10 cellular contexts compared by ENCODE assay signal in the genomic region with DNA sequence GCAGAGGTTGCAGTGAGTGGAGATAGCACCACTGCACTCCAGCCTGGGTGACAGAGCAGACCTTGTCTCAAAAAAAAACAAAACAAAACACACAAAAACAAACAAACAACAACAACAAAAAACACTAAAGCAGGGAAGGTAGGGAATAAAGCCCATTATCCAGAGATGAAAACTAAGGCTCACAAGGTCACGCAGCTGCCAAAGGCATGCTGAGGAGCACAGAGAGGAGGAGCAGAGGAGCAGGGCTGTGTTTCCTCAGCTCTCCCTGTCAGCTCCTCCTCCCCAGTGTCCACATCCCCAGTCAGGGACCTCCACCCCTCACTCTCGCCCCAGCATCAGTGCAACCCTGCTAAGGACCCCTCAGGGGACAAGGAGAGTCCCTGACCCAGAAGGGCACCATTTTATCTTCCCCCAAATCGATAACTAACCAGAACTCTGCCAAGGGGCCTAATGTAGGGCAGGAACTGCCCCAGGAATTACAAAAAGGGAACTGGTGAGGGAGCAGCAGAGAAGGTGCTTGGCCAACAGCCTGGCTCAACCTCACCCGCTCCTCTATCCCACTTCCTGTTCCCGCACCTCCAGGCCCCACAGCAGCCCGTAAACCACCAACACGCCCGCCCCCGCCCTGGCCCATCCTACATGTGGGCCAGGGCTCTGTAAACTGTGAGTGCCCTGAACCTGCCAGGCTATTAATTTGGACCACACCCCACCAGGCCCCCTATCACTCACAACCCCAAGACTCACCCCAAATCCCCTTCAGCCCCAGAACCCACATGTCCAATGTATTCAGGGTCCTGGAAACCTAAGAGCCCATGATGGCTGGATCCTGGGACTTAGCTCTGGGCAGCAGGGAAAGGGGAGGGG. TPM values are rescaled to one million over a fixed set of nuclear protein-coding genes. Genes with fewer than 3 reads are reported as not detected.
DNase-seq lines count a peak whose midpoint lies in the region; ATAC-seq and TF ChIP-seq lines count a peak whose summit lies in the region.
"Had no signal": no experiment of that assay in that cellular context is flagged by ENCODE, and none has a peak within 500 bp of the region (broad histone marks: within the 10 kb centered on the region; RNA-seq: fewer than 3 reads in every experiment).

No MANE protein-coding gene starts in this region.

- no peak for TF ChIP-seq RAD21 in SK-N-SH (IDR thresholded peaks at IDR 0.05; ENCODE audit: low read length)

- no peak for TF ChIP-seq POLR2A in stomach (IDR thresholded peaks at IDR 0.05)

- H3K9me3 ChIP-seq in SK-N-SH (no peaks in the 10 kb centered on the region), stomach (no peaks in the 10 kb centered on the region)

- peaks cover 19% of the 10 kb centered on the region; the same call in 1 of the 2 replicates for H3K79me2 ChIP-seq in SK-N-SH (ENCODE audit: insufficient read depth)

- no peaks in the 10 kb centered on the region for H3K27me3 Mint-ChIP-seq in HFFc6 (ENCODE audit: insufficient read depth)

- H3K4me1 Mint-ChIP-seq in HFFc6 (ENCODE audit: low read depth) = peaks cover 65% of the 10 kb centered on the region

- CTCF ChIA-PET in SK-N-SH (lab: Yijun Ruan, JAX) = interaction anchor here (1.2 kb wide), 2 partner anchors 21 to 144 kb away, joined by 3 read pairs; no protein-coding TSS in a partner anchor

- intact Hi-C loops in stomach (cut with DNase I; ENCODE audit: low total_unique reads) = no loop called here

- no peak for ATAC-seq in HG03439 (IDR thresholded peaks at IDR 0.05; ENCODE audit: unreplicated experiment)
- no peak for ATAC-seq in GM19452 (IDR thresholded peaks at IDR 0.05; ENCODE audit: unreplicated experiment)
- no peak for ATAC-seq in HG03139 (IDR thresholded peaks at IDR 0.05; ENCODE audit: unreplicated experiment)

- no peak for TF ChIP-seq CTCF in HFFc6 (IDR thresholded peaks at IDR 0.05)
- no peak for TF ChIP-seq CTCF in SK-N-SH (IDR thresholded peaks at IDR 0.05)
- no peak for TF ChIP-seq CTCF in stomach (IDR thresholded peaks at IDR 0.05)

- peaks cover 6% of the 10 kb centered on the region; the same call in 1 of the 2 replicates for H3K36me3 Mint-ChIP-seq in HFFc6 (ENCODE audit: low read depth)
- H3K36me3 Mint-ChIP-seq: naive B cell had no signal

- peak; percentile 38 for DNase-seq in HFFc6
- DNase-seq in SK-N-SH = peak; percentile 74
- peak; percentile 69 for DNase-seq in hepatic stellate cell (ENCODE audit: low spot score)
- peak; percentile 64 for DNase-seq in stomach
- no peak for DNase-seq in DMS53 (lab: John Stamatoyannopoulos, UW)
- DNase-seq: naive B cell, NCI-H2107 had no signal

- H2AFZ ChIP-seq in SK-N-SH (ENCODE audit: low read depth) = no peak overlapping the region

- peak in 1 of 2 experiments; percentile 23; a peak in 1 of 4 replicates for TF ChIP-seq EP300 in SK-N-SH (IDR thresholded peaks at IDR 0.05; ENCODE audit: borderline replicate concordance in 1 of 2, low read depth in 1 of 2, low read length in 1 of 2)
- TF ChIP-seq EP300 in stomach (IDR thresholded peaks at IDR 0.05) = no peak

- peaks cover 10% of the 10 kb centered on the region; the same call in 1 of the 2 replicates for H4K20me1 ChIP-seq in SK-N-SH (ENCODE audit: insufficient read depth)

- H3K27me3 ChIP-seq in SK-N-SH (ENCODE audit: insufficient read depth) (no peaks in the 10 kb centered on the region), stomach (no peaks in the 10 kb centered on the region)

- POLR2A ChIA-PET in SK-N-SH (lab: Yijun Ruan, JAX) = interaction anchor here (0.5 to 1.1 kb wide), 2 partner anchors 9 to 14 kb away, joined by 3 read pairs; partner anchors contain the start of gene TEAD3

- H3K27ac ChIP-seq in SK-N-SH (ENCODE audit: low read depth in 2 of 2, low read length in 1 of 2) (peak overlapping the region in 1 of 2 experiments; percentile 18; a peak in 1 of 4 replicates), stomach (peak overlapping the region; percentile 71 to 98 (median 89))

- H3F3A ChIP-seq in SK-N-SH (replicated peaks; ENCODE audit: insufficient read depth) = peaks cover 2% of the 10 kb centered on the region

- no peaks in the 10 kb centered on the region for H3K9me3 Mint-ChIP-seq in HFFc6
- H3K9me3 Mint-ChIP-seq: naive B cell had no signal

- H3K4me3 Mint-ChIP-seq in HFFc6 = peak overlapping the region; percentile 52

- H3K4me3 ChIP-seq in SK-N-SH (ENCODE audit: low read depth in 2 of 2, low read length in 1 of 2) = no peak overlapping the region
- peak overlapping the region in 1 of 4 donors; percentile 13 for H3K4me3 ChIP-seq in stomach

- no peak overlapping the region for H3K4me2 ChIP-seq in SK-N-SH

- H3K4me1 ChIP-seq in SK-N-SH (ENCODE audit: control insufficient read depth in 1 of 2, insufficient read depth in 2 of 2, low read depth in 1 of 2, low read length in 1 of 2) (peaks cover 31 to 35% of the 10 kb centered on the region in 2 experiments; a peak in 2 of 4 replicates), stomach (peaks cover 68 to 100% (median 80%) of the 10 kb centered on the region in 4 donors)

- peak overlapping the region; percentile 83 for H3K27ac Mint-ChIP-seq in HFFc6

- no peak overlapping the region for H3K9ac ChIP-seq in SK-N-SH

- no peaks in the 10 kb centered on the region for H3K9me2 ChIP-seq in SK-N-SH

- WGBS in SK-N-SH (ENCODE audit: low lambda C conversion rate) = 58% methylated on average over 9 of the region's 9 CpGs
- WGBS in stomach, 5 donors = 20 to 31% (median 26%) methylated on average over 8 to 9 of the region's 9 CpGs

- H3K36me3 ChIP-seq in SK-N-SH (replicated peaks in 1 of 2; ENCODE audit: control insufficient read depth in 1 of 2, insufficient read depth in 2 of 2, low read length in 1 of 2) (no peaks in the 10 kb centered on the region), stomach (peaks cover 0 to 20% (median 17%) of the 10 kb centered on the region in 4 donors)

TF ChIP-seq in SK-N-SH, 30 proteins besides CTCF, POLR2A, EP300 and RAD21:
- TF ChIP-seq GATA2 (CRISPR knock-in tag; IDR thresholded peaks at IDR 0.05) = no peak
- no peak for TF ChIP-seq IRF3 (IDR thresholded peaks at IDR 0.05; ENCODE audit: low read depth, low read length)
- TF ChIP-seq PBX3 (IDR thresholded peaks at IDR 0.05) = no peak
- no peak for TF ChIP-seq SIN3A (IDR thresholded peaks at IDR 0.05; ENCODE audit: borderline replicate concordance, low read depth, low read length)
- no peak for TF ChIP-seq FOXJ3 (CRISPR knock-in tag; IDR thresholded peaks at IDR 0.05)
- TF ChIP-seq RFX5 (IDR thresholded peaks at IDR 0.05; ENCODE audit: low read length) = no peak
- no peak for TF ChIP-seq NRF1 (IDR thresholded peaks at IDR 0.05; ENCODE audit: low read depth, low read length)
- TF ChIP-seq NFIC (IDR thresholded peaks at IDR 0.05; ENCODE audit: borderline replicate concordance) = no peak
- no peak for TF ChIP-seq MAX (IDR thresholded peaks at IDR 0.05; ENCODE audit: low read depth)

RNA-seq across cellular contexts. Expression of gene TEAD3, which starts 9.0 kb away (rescaled TPM):
- total RNA-seq in HFFc6 (2021; fragmentation: NEBNext Ultra II Directional; extraction: Animal tissue kit (Norgen Biotek cat#: 25700)) = 10 to 100 TPM; 34.2 to 39.5 (median 36.5) TPM
- polyA plus RNA-seq in SK-N-SH (2012; rRNA removed) = 5.2 and 7.1 TPM in 2 replicates
- polyA plus RNA-seq in SK-N-SH (2012; cell fraction: cytosol; rRNA removed) = 3.6 and 6.1 TPM in 2 replicates
- 16.1 and 20.1 TPM in 2 replicates for polyA plus RNA-seq in SK-N-SH (2012; cell fraction: nucleus; rRNA removed)
- total RNA-seq in stomach = 10 to 100 TPM; 13.0 to 49.1 (median 19.1) TPM
- 10 to 100 TPM; 18.4 to 31.0 (median 18.6) TPM for polyA plus RNA-seq in stomach

RNA-seq across cellular contexts. Expression of gene RPL10A, which starts 19.7 kb away (rescaled TPM):
- 1,000 to 10,000 TPM; 1,220 to 1,355 (median 1,285) TPM for total RNA-seq in HFFc6 (2021; fragmentation: NEBNext Ultra II Directional; extraction: Animal tissue kit (Norgen Biotek cat#: 25700))
- polyA plus RNA-seq in SK-N-SH (2012; rRNA removed) = 2,393 and 3,548 TPM in 2 replicates
- polyA plus RNA-seq in SK-N-SH (2012; cell fraction: cytosol; rRNA removed) = 2,837 and 3,167 TPM in 2 replicates
- polyA plus RNA-seq in SK-N-SH (2012; cell fraction: nucleus; rRNA removed) = 1,325 and 1,532 TPM in 2 replicates
- total RNA-seq in stomach = 1,000 to 10,000 TPM in 3 of 5 donors, 100 to 1,000 TPM in 2; 584 to 2,035 (median 1,370) TPM
- polyA plus RNA-seq in stomach = 1,000 to 10,000 TPM; 1,897 to 2,710 (median 2,028) TPM

RNA-seq across cellular contexts. Expression of gene TULP1, which starts 24.8 kb away (rescaled TPM):
- not detected for total RNA-seq in HFFc6 (2021; fragmentation: NEBNext Ultra II Directional; extraction: Animal tissue kit (Norgen Biotek cat#: 25700))
- polyA plus RNA-seq in SK-N-SH (2012; rRNA removed) = not detected in 2 replicates
- polyA plus RNA-seq in SK-N-SH (2012; cell fraction: cytosol; rRNA removed) = not detected in 2 replicates
- polyA plus RNA-seq in SK-N-SH (2012; cell fraction: nucleus; rRNA removed) = not detected in 2 replicates
- not detected for total RNA-seq in stomach
- under 1 TPM in 1 of 3 donors, not detected in 2; 0.05 TPM for polyA plus RNA-seq in stomach

RNA-seq across cellular contexts. Expression of gene FANCE, which starts 35.7 kb away (rescaled TPM):
- total RNA-seq in HFFc6 (2021; fragmentation: NEBNext Ultra II Directional; extraction: Animal tissue kit (Norgen Biotek cat#: 25700)) = 10 to 100 TPM in 1 of 6 experiments, 1 to 10 TPM in 5; 7.2 to 10.7 (median 9.2) TPM
- polyA plus RNA-seq in SK-N-SH (2012; rRNA removed) = 5.8 and 6.5 TPM in 2 replicates
- polyA plus RNA-seq in SK-N-SH (2012; cell fraction: cytosol; rRNA removed) = 4.0 and 5.4 TPM in 2 replicates
- polyA plus RNA-seq in SK-N-SH (2012; cell fraction: nucleus; rRNA removed) = 6.0 and 6.1 TPM in 2 replicates
- 1 to 10 TPM; 1.3 to 8.3 (median 3.5) TPM for total RNA-seq in stomach
- polyA plus RNA-seq in stomach = 1 to 10 TPM; 3.1 to 4.9 (median 3.2) TPM
